In the genomic region with DNA sequence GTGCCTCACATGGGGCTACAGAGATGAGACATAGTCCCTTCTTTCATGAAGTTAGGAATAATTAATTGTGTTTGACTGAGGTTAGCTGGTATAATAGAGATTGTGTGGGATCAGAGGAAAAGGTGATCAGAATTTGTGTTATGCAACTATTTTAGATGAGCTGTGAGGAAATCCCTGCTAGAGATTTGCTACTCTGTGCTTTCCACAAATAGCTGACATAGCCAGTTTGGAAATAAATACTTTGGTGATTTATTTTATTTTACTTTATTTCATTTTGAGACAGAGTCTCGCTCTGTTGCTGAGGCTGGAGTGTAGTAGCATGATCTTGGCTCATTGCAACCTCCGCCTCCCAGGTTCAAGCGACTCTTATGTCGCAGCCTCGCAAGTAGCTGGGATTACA, we compare ENCODE assay signal across 7 cellular contexts.
"Had no signal": no experiment of that assay in that cellular context is flagged by ENCODE, and none has a peak within 500 bp of the region (broad histone marks: within the 10 kb centered on the region; RNA-seq: fewer than 3 reads in every experiment).

No MANE protein-coding gene starts in this region.

- H3K9me3 ChIP-seq: SK-N-SH had no signal

- H3K27ac ChIP-seq: HL-60, KMS-11, RWPE1 had no signal

- H3K4me2 ChIP-seq: KMS-11, SK-N-SH had no signal

- FAIRE-seq: HTR-8/SVneo had no signal

- DNase-seq: NCI-H187; NK-92 treated with Interleukin-12 subunit alpha and Interleukin-12 subunit beta, amount 100 ng/mL, for 24 hours had no signal

- H3K9ac ChIP-seq: KMS-11, SK-N-SH had no signal
